In genomic region chr17:78934681-78935418, GRCh38 we compare ENCODE assay signal across 9 cellular contexts. TPM values are rescaled to one million over a fixed set of nuclear protein-coding genes. Genes with fewer than 3 reads are reported as not detected.
A peak's percentile ranks its signal among the peaks of the same experiment; 100 is the strongest.
DNase-seq lines count a peak whose midpoint lies in the region; ATAC-seq, FAIRE-seq and TF ChIP-seq lines count a peak whose summit lies in the region.
"Had no signal": no experiment of that assay in that cellular context is flagged by ENCODE, and none has a peak within 500 bp of the region (broad histone marks: within the 10 kb centered on the region; RNA-seq: fewer than 3 reads in every experiment).

No MANE protein-coding gene starts in this region.

- TF ChIP-seq POLR2A in GM12891 (IDR thresholded peaks at IDR 0.05; ENCODE audit: low read depth, low read length): no peak

- intact Hi-C loops in mammary epithelial cell (cut with micrococcal nuclease): no loop called here
- intact Hi-C loops in posterior cingulate gyrus (cut with DNase I): loop anchor here (1.0 kb wide), 1 partner anchor 10 kb away; the partner anchor contains the start of gene TIMP2

- H3K36me3 ChIP-seq in mammary epithelial cell (ENCODE audit: insufficient read depth, low read length) (no peaks in the 10 kb centered on the region), lung (ENCODE audit: control insufficient read depth in 2 of 2, insufficient read depth in 2 of 2, low read length in 2 of 2) (no peaks in the 10 kb centered on the region), thymus (ENCODE audit: control insufficient read depth, insufficient read depth) (no peaks in the 10 kb centered on the region)

- dilution Hi-C loops in mammary epithelial cell (cut with HindIII; ENCODE audit: low sequenced_read_pairs): loop anchor here (5.0 kb wide), 1 partner anchor 93 kb away; the partner anchor contains the start of gene USP36

- H3K27ac ChIP-seq in mammary epithelial cell (ENCODE audit: insufficient read depth, low read depth, low read length) (no peak overlapping the region), lung (ENCODE audit: low read depth in 1 of 2, low read length in 1 of 2) (peak overlapping the region; percentile 24 to 78), thymus (ENCODE audit: low read depth) (peak overlapping the region; percentile 73)

- in situ Hi-C loops in mammary epithelial cell (cut with MboI; ENCODE audit: low sequenced_read_pairs in 2 of 2): no loop called here

- FAIRE-seq in GM12891 (lab: Jason Lieb, UNC): no peak

- 76% methylated on average over 14 of the region's 19 CpGs for WGBS in mammary epithelial cell (ENCODE audit: low coverage, missing lambda C conversion rate)
- WGBS in lung, 2 donors: 80 to 82% methylated on average over 19 of the region's 19 CpGs
- WGBS in thymus: 85% methylated on average over 19 of the region's 19 CpGs

- H3K9me3 ChIP-seq in mammary epithelial cell (replicated peaks; ENCODE audit: insufficient read depth, low read length): no peaks in the 10 kb centered on the region
- H3K9me3 ChIP-seq in lung (ENCODE audit: control insufficient read depth in 2 of 2, insufficient read depth in 1 of 2, low read length in 1 of 2): no peaks in the 10 kb centered on the region
- no peaks in the 10 kb centered on the region for H3K9me3 ChIP-seq in thymus (ENCODE audit: control insufficient read depth)

- H3K9ac ChIP-seq in mammary epithelial cell (ENCODE audit: insufficient read depth, low read length): no peak overlapping the region

- DNase-seq in LNCaP clone FGC (ENCODE audit: low read depth) (no peak), mammary epithelial cell (no peak), lung (ENCODE audit: low spot score) (no peak), GM12891 (ENCODE audit: insufficient read length, low spot score) (no peak), HuH-7.5 (ENCODE audit: low spot score) (no peak), posterior cingulate gyrus (no peak)
- DNase-seq: activated CD4-positive, alpha-beta T cell treated with anti-CD3 and anti-CD28 coated beads, Interleukin-2, amount 50 U/mL, for 4 hours had no signal

- no peak overlapping the region for H3K4me2 ChIP-seq in mammary epithelial cell (ENCODE audit: insufficient read depth, low read depth, low read length)

- peak overlapping the region; percentile 68 for H2AFZ ChIP-seq in mammary epithelial cell (ENCODE audit: low read depth, low read length)

- H4K20me1 ChIP-seq in mammary epithelial cell (ENCODE audit: insufficient read depth, low read length): no peaks in the 10 kb centered on the region

- no TSS peak for BruUV-seq in mammary epithelial cell (replicated peaks; lab: Mats Ljungman, UMichigan)

- TF ChIP-seq CTCF in LNCaP clone FGC (IDR thresholded peaks at IDR 0.05; ENCODE audit: control insufficient read depth, extremely low read depth, insufficient read depth) (no peak), mammary epithelial cell (conservative IDR thresholded peaks at IDR 0.05 in 1 of 2, IDR thresholded peaks at IDR 0.05 in 1 of 2; ENCODE audit: extremely low read depth in 1 of 2, insufficient read depth in 1 of 2, low read depth in 1 of 2, low read length in 2 of 2) (no peak), lung (IDR thresholded peaks at IDR 0.05; ENCODE audit: control extremely low read depth, extremely low read depth) (no peak)

- H3K27me3 ChIP-seq in mammary epithelial cell (ENCODE audit: insufficient read depth, low read length) (no peaks in the 10 kb centered on the region), lung (ENCODE audit: control insufficient read depth, insufficient read depth) (no peaks in the 10 kb centered on the region), thymus (ENCODE audit: control insufficient read depth, insufficient read depth) (no peaks in the 10 kb centered on the region)

- ATAC-seq in lung (ENCODE audit: insufficient read depth, low FRiP score) (no peak), GM19328 (IDR thresholded peaks at IDR 0.05; ENCODE audit: unreplicated experiment) (no peak)

- H3K4me1 ChIP-seq in mammary epithelial cell (ENCODE audit: insufficient read depth, low read length) (peaks cover 25% of the 10 kb centered on the region), lung (ENCODE audit: control insufficient read depth in 2 of 2, insufficient read depth in 2 of 2, low read length in 2 of 2) (peaks cover 0 to 14% of the 10 kb centered on the region in 2 donors), thymus (ENCODE audit: control insufficient read depth, insufficient read depth, low read length) (no peaks in the 10 kb centered on the region)

- H3K4me3 ChIP-seq in LNCaP clone FGC (ENCODE audit: low read depth, low read length) (peak overlapping the region; percentile 43), mammary epithelial cell (replicated peaks in 1 of 3; ENCODE audit: insufficient read depth in 1 of 3, low read depth in 2 of 3, low read length in 3 of 3) (no peak overlapping the region), lung (no peak overlapping the region), thymus (ENCODE audit: low read length) (no peak overlapping the region)

- H3K79me2 ChIP-seq in mammary epithelial cell (ENCODE audit: insufficient read depth, low read length): no peaks in the 10 kb centered on the region

- CTCF ChIA-PET in mammary epithelial cell (lab: Charles Lee; ENCODE audit: low non-redundant PET): no interaction called here

TF ChIP-seq in GM12891, 5 proteins besides CTCF, POLR2A, EP300 and RAD21:
- TF ChIP-seq POLR2AphosphoS5 (IDR thresholded peaks at IDR 0.05; ENCODE audit: low read depth, low read length) (no peak), PAX5 (IDR thresholded peaks at IDR 0.05; ENCODE audit: insufficient read depth, low read length, severe bottlenecking) (no peak), POU2F2 (IDR thresholded peaks at IDR 0.05; ENCODE audit: low read depth, low read length) (no peak), SPI1 (IDR thresholded peaks at IDR 0.05; ENCODE audit: low read depth, low read length) (no peak), TAF1 (IDR thresholded peaks at IDR 0.05; ENCODE audit: low read depth, low read length) (no peak)

RNA-seq across cellular contexts. Expression of gene TIMP2, which starts 9.7 kb away (rescaled TPM):
- total RNA-seq in mammary epithelial cell: 10 to 100 TPM; 20.7 to 31.2 TPM
- 11.5 TPM for polyA plus RNA-seq in mammary epithelial cell
- 19.6 TPM for polyA minus RNA-seq in mammary epithelial cell
- 100 to 1,000 TPM in 1 of 2 donors, 10 to 100 TPM in 1; 95.6 to 176 TPM for total RNA-seq in lung
- 10 to 100 TPM; 47.5 to 88.2 TPM for polyA plus RNA-seq in lung
- polyA plus RNA-seq in thymus: 27.5 TPM
- polyA plus RNA-seq in GM12891 (2012; ENCODE audit: low read depth, missing spikeins): 0.04 TPM

RNA-seq across cellular contexts. Expression of gene CEP295NL, which starts 31.8 kb away (rescaled TPM):
- total RNA-seq in mammary epithelial cell: under 1 TPM; 0.49 to 0.50 TPM
- polyA plus RNA-seq in mammary epithelial cell: not detected
- polyA minus RNA-seq in mammary epithelial cell: not detected
- 1 to 10 TPM; 8.2 to 8.3 TPM for total RNA-seq in lung
- 1 to 10 TPM in 1 of 2 donors, under 1 TPM in 1; 0.39 to 1.7 TPM for polyA plus RNA-seq in lung
- 0.50 TPM for polyA plus RNA-seq in thymus
- polyA plus RNA-seq in GM12891 (2012; ENCODE audit: low read depth, missing spikeins): not detected

RNA-seq across cellular contexts. Expression of gene LGALS3BP, which starts 44.9 kb away (rescaled TPM):
- total RNA-seq in mammary epithelial cell: 100 to 1,000 TPM; 173 to 221 TPM
- 109 TPM for polyA plus RNA-seq in mammary epithelial cell
- 167 TPM for polyA minus RNA-seq in mammary epithelial cell
- 100 to 1,000 TPM; 183 to 479 TPM for total RNA-seq in lung
- 100 to 1,000 TPM; 229 to 261 TPM for polyA plus RNA-seq in lung
- polyA plus RNA-seq in thymus: 81.3 TPM
- 7.1 TPM for polyA plus RNA-seq in GM12891 (2012; ENCODE audit: low read depth, missing spikeins)
